In the genomic region with DNA sequence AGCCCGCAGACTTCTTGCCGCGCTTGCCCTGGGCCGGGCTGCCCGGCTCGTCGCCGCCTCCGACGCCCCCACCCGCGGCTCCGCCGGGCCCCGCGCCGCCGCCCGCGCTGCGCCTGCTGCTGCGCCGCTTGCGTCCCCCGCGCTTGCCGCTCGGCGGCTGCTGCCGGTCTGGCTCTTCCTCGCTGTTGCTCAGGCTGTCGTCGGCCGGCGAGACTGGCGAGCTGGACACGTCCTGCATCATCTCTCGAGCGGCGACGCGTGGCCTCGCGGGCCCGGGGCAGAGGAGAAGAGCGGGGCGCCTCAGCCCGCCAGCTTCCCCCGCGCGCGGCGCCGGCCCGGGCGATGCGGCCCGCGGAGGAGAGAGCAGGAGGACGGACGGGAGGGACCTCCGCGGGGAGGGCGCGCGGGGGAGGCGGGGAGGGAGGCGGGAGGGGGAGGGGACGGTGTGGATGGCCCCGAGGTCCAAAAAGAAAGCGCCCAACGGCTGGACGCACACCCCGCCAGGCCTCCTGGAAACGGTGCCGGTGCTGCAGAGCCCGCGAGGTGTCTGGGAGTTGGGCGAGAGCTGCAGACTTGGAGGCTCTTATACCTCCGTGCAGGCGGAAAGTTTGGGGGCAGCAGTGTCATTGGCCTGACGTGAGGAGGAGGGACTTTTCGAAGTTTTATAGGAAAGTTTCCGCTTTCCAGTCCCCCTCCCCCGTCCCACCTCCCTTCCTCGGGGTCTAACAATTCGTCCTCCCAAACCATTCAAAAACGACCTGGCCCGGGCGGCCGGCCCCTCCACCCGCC, we compare ENCODE assay signal across 8 cellular contexts. TPM values are rescaled to one million over a fixed set of nuclear protein-coding genes. Genes with fewer than 3 reads are reported as not detected.
A peak's percentile ranks its signal among the peaks of the same experiment; 100 is the strongest.
DNase-seq lines count a peak whose midpoint lies in the region; ATAC-seq, FAIRE-seq and TF ChIP-seq lines count a peak whose summit lies in the region.

A gene (minus strand): TSS at position 556 of the 789 bp plus-strand sequence. CDS start 315 bp downstream, at position 241.

- no peak for TF ChIP-seq POLR2A in gastrocnemius medialis (IDR thresholded peaks at IDR 0.05)

- peak within 1 kb of the TSS; percentile 48 to 65 (median 50) for H3K4me3 ChIP-seq in gastrocnemius medialis

- no peak for TF ChIP-seq CTCF in GM13977 (IDR thresholded peaks at IDR 0.05; ENCODE audit: extremely low read depth, insufficient read depth, missing control alignments)
- no peak for TF ChIP-seq CTCF in gastrocnemius medialis (IDR thresholded peaks at IDR 0.05 in 4 of 5, conservative IDR thresholded peaks at IDR 0.05 in 1 of 5)

- no peaks in the 10 kb centered on the region for H3K9me3 Mint-ChIP-seq in activated T-cell treated with anti-CD3 and anti-CD28 coated beads, Interleukin-2, amount 50 U/mL, for 72 hours
- no peaks in the 10 kb centered on the region for H3K9me3 Mint-ChIP-seq in effector memory CD8-positive, alpha-beta T cell

- H3K36me3 ChIP-seq in gastrocnemius medialis, result no peaks in the 10 kb centered on the region

- H3K9me3 ChIP-seq in gastrocnemius medialis, result no peaks in the 10 kb centered on the region

- DNase-seq in GM13977 (ENCODE audit: low spot score), result peak; percentile 60
- DNase-seq in HT1080 (ENCODE audit: low read depth), result peak; percentile 34
- DNase-seq in activated T-cell treated with anti-CD3 and anti-CD28 coated beads, Interleukin-2, amount 50 U/mL, for 72 hours, result no peak
- DNase-seq in left cardiac atrium, result peak; percentile 67
- no peak for DNase-seq in gastrocnemius medialis
- no peak for DNase-seq in urothelium cell line (ENCODE audit: low spot score)
- DNase-seq in GM19238 (ENCODE audit: insufficient read length, low spot score), result no peak
- DNase-seq in effector memory CD8-positive, alpha-beta T cell, result no peak

- peak within 1 kb of the TSS; percentile 74 to 76 for H3K4me3 Mint-ChIP-seq in activated T-cell treated with anti-CD3 and anti-CD28 coated beads, Interleukin-2, amount 50 U/mL, for 72 hours
- peak within 1 kb of the TSS in 1 of 2 donors; percentile 32 for H3K4me3 Mint-ChIP-seq in effector memory CD8-positive, alpha-beta T cell

- H3K27ac ChIP-seq in gastrocnemius medialis, result no peak within 1 kb of the TSS

- intact Hi-C loops in left cardiac atrium (cut with DNase I), result no loop called here
- intact Hi-C loops in gastrocnemius medialis (cut with DNase I; ENCODE audit: low total_unique reads), result loop anchor here (5.0 kb wide), 1 partner anchor 505 kb away; no protein-coding TSS in a partner anchor

- peaks cover 6% of the 10 kb centered on the region for H3K4me1 Mint-ChIP-seq in activated T-cell treated with anti-CD3 and anti-CD28 coated beads, Interleukin-2, amount 50 U/mL, for 72 hours (ENCODE audit: low read depth)
- H3K4me1 Mint-ChIP-seq in effector memory CD8-positive, alpha-beta T cell (ENCODE audit: low read depth in 2 of 2), result peaks cover 3% of the 10 kb centered on the region in 2 donors

- no peak within 1 kb of the TSS for H3K27ac Mint-ChIP-seq in activated T-cell treated with anti-CD3 and anti-CD28 coated beads, Interleukin-2, amount 50 U/mL, for 72 hours
- no peak within 1 kb of the TSS for H3K27ac Mint-ChIP-seq in effector memory CD8-positive, alpha-beta T cell

- peaks cover 68% of the 10 kb centered on the region for H3K27me3 Mint-ChIP-seq in activated T-cell treated with anti-CD3 and anti-CD28 coated beads, Interleukin-2, amount 50 U/mL, for 72 hours (ENCODE audit: low read depth)
- H3K27me3 Mint-ChIP-seq in effector memory CD8-positive, alpha-beta T cell, result peaks cover 31 to 48% of the 10 kb centered on the region in 2 donors

- peaks cover 2% of the 10 kb centered on the region in 2 donors for H3K36me3 Mint-ChIP-seq in activated T-cell treated with anti-CD3 and anti-CD28 coated beads, Interleukin-2, amount 50 U/mL, for 72 hours (ENCODE audit: insufficient read depth in 2 of 2)
- H3K36me3 Mint-ChIP-seq in effector memory CD8-positive, alpha-beta T cell (ENCODE audit: insufficient read depth), result no peaks in the 10 kb centered on the region

- in situ Hi-C loops in GM13977 (cut with MboI; ENCODE audit: low pct_unique_long_range_greater_than_20kb, low sequenced_read_pairs, unreplicated experiment) (no loop called here), gastrocnemius medialis (cut with MboI; ENCODE audit: low sequenced_read_pairs in 4 of 4) (no loop called here)

- peaks cover 0 to 15% of the 10 kb centered on the region in 2 donors for H3K4me1 ChIP-seq in gastrocnemius medialis

- H3K27me3 ChIP-seq in gastrocnemius medialis, result peaks cover 73 to 90% (median 84%) of the 10 kb centered on the region in 3 donors

- FAIRE-seq in urothelium cell line (lab: Jason Lieb, UNC), result no peak

- ATAC-seq in activated T-cell treated with anti-CD3 and anti-CD28 coated beads, Interleukin-2, amount 50 U/mL, for 72 hours (replicated peaks in 1 of 2), result peak; percentile 41 to 47
- peak; percentile 80 to 86 for ATAC-seq in left cardiac atrium
- ATAC-seq in gastrocnemius medialis, result peak; percentile 46 to 57
- ATAC-seq in effector memory CD8-positive, alpha-beta T cell (replicated peaks), result no peak

RNA-seq across cellular contexts. Expression of the gene that starts here (rescaled TPM):
- 19.1 and 19.3 TPM in 2 replicates for total RNA-seq in HT1080 (2014; rRNA removed; shearing (Covaris generic))
- 11.5 and 13.9 TPM in 2 replicates for polyA plus RNA-seq in HT1080 (2015; cell fraction: cytosol; rRNA removed)
- 7.9 and 10.4 TPM in 2 replicates for polyA plus RNA-seq in HT1080 (2015; cell fraction: nucleus; rRNA removed)
- total RNA-seq in activated T-cell treated with anti-CD3 and anti-CD28 coated beads, Interleukin-2, amount 50 U/mL, for 72 hours, result 1 to 10 TPM in 1 of 2 donors, under 1 TPM in 1; 0.48 to 6.5 TPM
- total RNA-seq in left cardiac atrium (1 to 10 TPM; 3.2 to 5.4 TPM), gastrocnemius medialis (1 to 10 TPM in 1 of 4 donors, not detected in 3; 1.9 TPM)

Comparison
In these comparisons a context has a peak if more than half of its experiments do, and no peak if none do; other contexts are left out.
1. DNase-seq: peak in GM13977 (single experiment), HT1080 (single experiment) and left cardiac atrium (single experiment); none in activated T-cell treated with anti-CD3 and anti-CD28 coated beads, Interleukin-2, amount 50 U/mL, for 72 hours (0 of 2), gastrocnemius medialis (0 of 2), urothelium cell line (single experiment), GM19238 (single experiment) and effector memory CD8-positive, alpha-beta T cell (0 of 3).